ENCODE assay signal across 1 cellular context in the genomic region with DNA sequence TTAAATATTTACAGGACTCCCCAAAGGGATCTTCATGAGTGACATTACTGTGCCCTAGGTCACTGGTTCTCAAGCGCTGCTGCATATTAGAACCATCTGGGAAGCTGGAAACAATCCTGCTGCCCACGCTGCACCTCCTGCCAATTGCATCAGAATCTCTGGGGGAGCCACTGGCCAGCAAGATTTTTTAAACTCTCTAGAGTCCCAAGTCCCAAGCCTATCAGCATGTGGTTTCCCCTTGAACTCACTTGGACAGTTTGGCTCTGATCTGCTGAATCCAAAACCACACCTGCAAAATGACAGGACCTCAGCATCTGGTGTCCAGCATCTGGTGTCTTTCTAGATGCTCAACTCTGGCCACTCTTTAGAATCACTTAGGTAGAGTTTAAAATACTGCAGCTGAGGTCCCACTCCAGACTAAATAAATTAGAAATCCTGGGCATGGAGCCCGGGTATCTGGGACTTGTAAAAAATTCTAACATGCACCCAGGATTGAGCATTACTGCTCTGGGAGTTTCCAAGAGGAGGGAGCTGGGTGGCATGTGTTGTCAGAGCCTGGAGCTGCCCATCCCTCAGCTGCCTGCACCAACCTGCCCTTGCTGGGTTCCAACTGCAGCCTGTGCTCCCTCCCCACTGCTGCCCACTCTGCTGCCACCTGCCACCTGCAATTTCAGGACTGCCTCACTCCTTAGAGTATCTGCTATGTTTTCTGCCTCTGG.
TF ChIP-seq lines count a peak whose summit lies in the region.

No MANE protein-coding gene starts in this region.

TF ChIP-seq in SK-N-SH treated with all-trans-retinoic acid at 6 μM for 48 hours, 23 proteins besides CTCF, POLR2A, EP300 and RAD21 (continued from another document):
- TF ChIP-seq RARB (CRISPR knock-in tag; IDR thresholded peaks at IDR 0.05) (no peak), TOX (CRISPR knock-in tag; IDR thresholded peaks at IDR 0.05; ENCODE audit: borderline replicate concordance) (no peak), ISL1 (CRISPR knock-in tag; IDR thresholded peaks at IDR 0.05) (no peak), CSDC2 (CRISPR knock-in tag; IDR thresholded peaks at IDR 0.05) (no peak)
